In genomic region chr14:49861923-49862673, GRCh38 we compare ENCODE assay signal across 8 cellular contexts.
DNase-seq lines count a peak whose midpoint lies in the region; ATAC-seq lines count a peak whose summit lies in the region.

No MANE protein-coding gene starts in this region.

- DNase-seq in GM03348 (ENCODE audit: low spot score) (peak; percentile 62), NCI-H187 treated with DMSO at 0.1 percent for 48 hours (lab: John Stamatoyannopoulos, UW) (peak; percentile 51), T-helper 22 cell (ENCODE audit: low read depth) (peak; percentile 62), astrocyte of the hippocampus (ENCODE audit: low read depth, low spot score) (peak; percentile 94), hippocampal formation (lab: John Stamatoyannopoulos, UW) (peak; percentile 76 to 83), retina (peak; percentile 100)

- ATAC-seq in HG02798 (IDR thresholded peaks at IDR 0.05; ENCODE audit: poor library complexity, unreplicated experiment), result peak; percentile 37
- ATAC-seq in GM19463 (IDR thresholded peaks at IDR 0.05; ENCODE audit: unreplicated experiment), result no peak
